In genomic region chr17:8073627-8074485, GRCh38 we compare ENCODE assay signal across 8 cellular contexts. TPM values are rescaled to one million over a fixed set of nuclear protein-coding genes. Genes with fewer than 3 reads are reported as not detected.
DNase-seq lines count a peak whose midpoint lies in the region; ATAC-seq, FAIRE-seq and TF ChIP-seq lines count a peak whose summit lies in the region.

No MANE protein-coding gene starts in this region.

- WGBS in mammary epithelial cell (ENCODE audit: low coverage, missing lambda C conversion rate) = 7% methylated on average over 20 of the region's 28 CpGs

- H3K9me3 Mint-ChIP-seq in WTC11 = no peaks in the 10 kb centered on the region

- TF ChIP-seq CTCF in WTC11 (IDR thresholded peaks at IDR 0.05) (peak; percentile 89), mammary epithelial cell (conservative IDR thresholded peaks at IDR 0.05 in 1 of 2, IDR thresholded peaks at IDR 0.05 in 1 of 2; ENCODE audit: extremely low read depth in 1 of 2, insufficient read depth in 1 of 2, low read depth in 1 of 2, low read length in 2 of 2) (peak; percentile 84 to 95), keratinocyte (optimal IDR thresholded peaks at IDR 0.05 in 1 of 3, IDR thresholded peaks at IDR 0.05 in 1 of 3, conservative IDR thresholded peaks at IDR 0.05 in 1 of 3; ENCODE audit: extremely low read depth in 1 of 3, insufficient read depth in 2 of 3, low read length in 3 of 3) (peak; percentile 96 to 99 (median 98))

- no peak overlapping the region for H3K27ac ChIP-seq in mammary epithelial cell (ENCODE audit: insufficient read depth, low read depth, low read length)
- H3K27ac ChIP-seq in keratinocyte (ENCODE audit: control insufficient read depth, insufficient read depth, low read length) = no peak overlapping the region

- no peaks in the 10 kb centered on the region for H3K9me1 ChIP-seq in keratinocyte (ENCODE audit: control insufficient read depth, extremely low read depth, insufficient read depth, low read length)

- DNase-seq in NCI-H524 (lab: John Stamatoyannopoulos, UW) = peak; percentile 9 to 54
- no peak for DNase-seq in NCI-H524 treated with DMSO at 0.1 percent for 48 hours (lab: John Stamatoyannopoulos, UW)
- peak; percentile 77 for DNase-seq in NCI-H1105 (lab: John Stamatoyannopoulos, UW)
- DNase-seq in WTC11 (ENCODE audit: low spot score) = peak; percentile 92
- DNase-seq in mammary epithelial cell = peak; percentile 62
- no peak for DNase-seq in keratinocyte (ENCODE audit: low read depth, low spot score)
- peak; percentile 87 to 89 for DNase-seq in stimulated activated CD4-positive, alpha-beta T cell treated with anti-CD3 and anti-CD28 coated beads, Interleukin-2, amount 100 ng/mL, for 48 hours

- peaks cover 96% of the 10 kb centered on the region for H3K27me3 Mint-ChIP-seq in WTC11 (ENCODE audit: low read depth)

- no TSS peak for BruUV-seq in mammary epithelial cell (replicated peaks; lab: Mats Ljungman, UMichigan)

- H3K9ac ChIP-seq in mammary epithelial cell (ENCODE audit: insufficient read depth, low read length) (no peak overlapping the region), keratinocyte (ENCODE audit: control insufficient read depth, extremely low read depth, insufficient read depth, low read length) (peak overlapping the region; percentile 60)

- POLR2A ChIA-PET in WTC11 (lab: Charles Lee) = interaction anchor here (0.9 to 1.8 kb wide), 3 partner anchors 11 to 99 kb away, joined by 3 to 4 read pairs (median 3); no protein-coding TSS in a partner anchor

- no peaks in the 10 kb centered on the region for H3K36me3 Mint-ChIP-seq in WTC11

- H4K20me1 ChIP-seq in mammary epithelial cell (ENCODE audit: insufficient read depth, low read length) (no peaks in the 10 kb centered on the region), keratinocyte (ENCODE audit: control insufficient read depth, extremely low read depth, insufficient read depth, low read length) (no peaks in the 10 kb centered on the region)

- H3K36me3 ChIP-seq in mammary epithelial cell (ENCODE audit: insufficient read depth, low read length) = no peaks in the 10 kb centered on the region
- no peaks in the 10 kb centered on the region for H3K36me3 ChIP-seq in keratinocyte (ENCODE audit: control insufficient read depth in 2 of 2, extremely low read depth in 1 of 2, insufficient read depth in 2 of 2, low read length in 2 of 2)

- H3K4me3 Mint-ChIP-seq in WTC11 = peak overlapping the region; percentile 76

- H3K27me3 ChIP-seq in mammary epithelial cell (ENCODE audit: insufficient read depth, low read length) (peaks cover 7% of the 10 kb centered on the region), keratinocyte (ENCODE audit: control insufficient read depth, extremely low read depth, insufficient read depth, low read length) (peaks cover 43% of the 10 kb centered on the region)

- in situ Hi-C loops in mammary epithelial cell (cut with MboI; ENCODE audit: low sequenced_read_pairs in 2 of 2) = loop anchor here (25.0 kb wide), 2 partner anchors 663 to 713 kb away; partner anchors contain the start of genes CCDC42 (in 1 of the 2) and MFSD6L (in 1 of the 2)

- H2AFZ ChIP-seq in mammary epithelial cell (ENCODE audit: low read depth, low read length) = peak overlapping the region; percentile 80
- peak overlapping the region; percentile 95 for H2AFZ ChIP-seq in keratinocyte (ENCODE audit: control insufficient read depth, low read length)

- H3K4me1 Mint-ChIP-seq in WTC11 = peaks cover 23% of the 10 kb centered on the region

- ATAC-seq in WTC11 = peak; percentile 82
- no peak for ATAC-seq in GM18520 (IDR thresholded peaks at IDR 0.05; ENCODE audit: unreplicated experiment)

- H3K27ac Mint-ChIP-seq in WTC11 = no peak overlapping the region

- H3K4me2 ChIP-seq in mammary epithelial cell (ENCODE audit: insufficient read depth, low read depth, low read length) (peak overlapping the region; percentile 79), keratinocyte (ENCODE audit: control insufficient read depth, extremely low read depth, insufficient read depth, low read depth, low read length) (peak overlapping the region; percentile 99)

- no peaks in the 10 kb centered on the region for H3K9me3 ChIP-seq in mammary epithelial cell (replicated peaks; ENCODE audit: insufficient read depth, low read length)
- no peaks in the 10 kb centered on the region for H3K9me3 ChIP-seq in keratinocyte (ENCODE audit: control insufficient read depth, low read depth, low read length)

- no peaks in the 10 kb centered on the region for H3K79me2 ChIP-seq in mammary epithelial cell (ENCODE audit: insufficient read depth, low read length)
- no peaks in the 10 kb centered on the region for H3K79me2 ChIP-seq in keratinocyte (ENCODE audit: control insufficient read depth, insufficient read depth, low read length)

- dilution Hi-C loops in mammary epithelial cell (cut with HindIII; ENCODE audit: low sequenced_read_pairs) = loop anchor here (5.0 kb wide), 1 partner anchor 38 kb away; no protein-coding TSS in a partner anchor
- dilution Hi-C loops in keratinocyte (cut with MboI; ENCODE audit: extremely low pct_ligation_motif_present, low sequenced_read_pairs) = no loop called here

- H3K4me1 ChIP-seq in mammary epithelial cell (ENCODE audit: insufficient read depth, low read length) (peaks cover 15% of the 10 kb centered on the region), keratinocyte (ENCODE audit: control insufficient read depth, extremely low read depth, insufficient read depth, low read length) (peaks cover 11% of the 10 kb centered on the region)

- peak; percentile 85 for FAIRE-seq in keratinocyte (lab: Jason Lieb, UNC)

- H3K4me3 ChIP-seq in mammary epithelial cell (replicated peaks in 1 of 3; ENCODE audit: insufficient read depth in 1 of 3, low read depth in 2 of 3, low read length in 3 of 3) (peak overlapping the region in 2 of 3 experiments; percentile 31 to 41), keratinocyte (ENCODE audit: control insufficient read depth in 2 of 3, extremely low read depth in 1 of 3, insufficient read depth in 2 of 3, low read depth in 1 of 3, low read length in 3 of 3) (peak overlapping the region; percentile 10 to 77 (median 55))

- CTCF ChIA-PET in WTC11 (lab: Charles Lee) = interaction anchor here (0.5 to 13.0 kb wide), 75 partner anchors 10 to 1230 kb away, joined by 3 to 380 read pairs (median 5); partner anchors contain the start of genes ALOX12B, ALOXE3, BORCS6 and CNTROB
- CTCF ChIA-PET in mammary epithelial cell (lab: Charles Lee; ENCODE audit: low non-redundant PET) = interaction anchor here (0.5 to 1.7 kb wide), 13 partner anchors 12 to 361 kb away, joined by 3 to 8 read pairs (median 5); partner anchors contain the start of genes ALOX12B and ALOXE3

- intact Hi-C loops in mammary epithelial cell (cut with micrococcal nuclease) = loop anchor here (5.0 kb wide), 1 partner anchor 148 kb away; no protein-coding TSS in a partner anchor

TF ChIP-seq in WTC11, 78 proteins besides CTCF, POLR2A, EP300 and RAD21 (continues in another document):
- TF ChIP-seq ZNF138 (CRISPR knock-in tag; conservative IDR thresholded peaks at IDR 0.05) = no peak

RNA-seq across cellular contexts. Expression of gene ALOX12B, which starts 13.7 kb away (rescaled TPM):
- 0.72 to 1.8 TPM (median 0.82 TPM) in 3 replicates for total RNA-seq in WTC11 (2021)
- 1 to 10 TPM in 1 of 2 donors, under 1 TPM in 1; 0.33 to 1.2 TPM for total RNA-seq in mammary epithelial cell
- 0.22 TPM for polyA plus RNA-seq in mammary epithelial cell
- 6.0 TPM for polyA minus RNA-seq in mammary epithelial cell
- 0.43 to 0.75 TPM (median 0.47 TPM) in 3 replicates for polyA plus RNA-seq in keratinocyte
- 98.5 TPM for polyA plus RNA-seq in keratinocyte (2011; ENCODE audit: low read depth)
- 0.41 and 0.44 TPM in 2 replicates for polyA plus RNA-seq in keratinocyte (2011; cell fraction: cytosol; rRNA removed)
- 1.9 and 2.0 TPM in 2 replicates for polyA plus RNA-seq in keratinocyte (2011; cell fraction: nucleus; rRNA removed)
- polyA plus RNA-seq in keratinocyte (2012; ENCODE audit: low replicate concordance) = 0.85 and 126 TPM in 2 replicates
- polyA minus RNA-seq in keratinocyte = 0.20 to 2.1 TPM (median 1.4 TPM) in 3 replicates
- not detected for polyA minus RNA-seq in keratinocyte (2011; cell fraction: cytosol; rRNA and poly(A)+ RNA removed)
- polyA minus RNA-seq in keratinocyte (2011; cell fraction: nucleus; rRNA and poly(A)+ RNA removed) = 1.5 and 1.7 TPM in 2 replicates

RNA-seq across cellular contexts. Expression of gene ALOX15B, which starts 35.0 kb away (rescaled TPM):
- 0.22 to 0.87 TPM (median 0.73 TPM) in 3 replicates for total RNA-seq in WTC11 (2021)
- 10 to 100 TPM; 43.5 to 45.3 TPM for total RNA-seq in mammary epithelial cell
- polyA plus RNA-seq in mammary epithelial cell = 83.5 TPM
- 66.6 TPM for polyA minus RNA-seq in mammary epithelial cell
- 29.7 to 56.5 TPM (median 31.9 TPM) in 3 replicates for polyA plus RNA-seq in keratinocyte
- polyA plus RNA-seq in keratinocyte (2011; ENCODE audit: low read depth) = 33.1 TPM
- polyA plus RNA-seq in keratinocyte (2011; cell fraction: cytosol; rRNA removed) = 33.5 and 59.6 TPM in 2 replicates
- 58.5 and 90.2 TPM in 2 replicates for polyA plus RNA-seq in keratinocyte (2011; cell fraction: nucleus; rRNA removed)
- polyA plus RNA-seq in keratinocyte (2012; ENCODE audit: low replicate concordance) = 36.8 and 91.2 TPM in 2 replicates
- polyA minus RNA-seq in keratinocyte = 29.3 to 58.7 TPM (median 57.8 TPM) in 3 replicates
- 41.8 TPM for polyA minus RNA-seq in keratinocyte (2011; cell fraction: cytosol; rRNA and poly(A)+ RNA removed)
- 34.5 and 48.1 TPM in 2 replicates for polyA minus RNA-seq in keratinocyte (2011; cell fraction: nucleus; rRNA and poly(A)+ RNA removed)

RNA-seq across cellular contexts. Expression of gene ALOXE3, which starts 44.5 kb away (rescaled TPM):
- total RNA-seq in WTC11 (2021) (0.48 to 0.81 TPM (median 0.62 TPM) in 3 replicates), mammary epithelial cell (10 to 100 TPM in 1 of 2 donors, 1 to 10 TPM in 1; 3.8 to 27.6 TPM)
- polyA plus RNA-seq in mammary epithelial cell (9.2 TPM), keratinocyte (2.0 to 4.6 TPM (median 2.7 TPM) in 3 replicates)
- polyA minus RNA-seq in mammary epithelial cell (5.9 TPM), keratinocyte (2.1 to 5.5 TPM (median 2.3 TPM) in 3 replicates)
- polyA plus RNA-seq in keratinocyte (2011; ENCODE audit: low read depth) = 19.2 TPM
- polyA plus RNA-seq in keratinocyte (2011; cell fraction: cytosol; rRNA removed) = 2.9 and 3.2 TPM in 2 replicates
- 7.7 and 9.8 TPM in 2 replicates for polyA plus RNA-seq in keratinocyte (2011; cell fraction: nucleus; rRNA removed)
- polyA plus RNA-seq in keratinocyte (2012; ENCODE audit: low replicate concordance) = 4.2 and 50.4 TPM in 2 replicates
- 1.2 TPM for polyA minus RNA-seq in keratinocyte (2011; cell fraction: cytosol; rRNA and poly(A)+ RNA removed)
- polyA minus RNA-seq in keratinocyte (2011; cell fraction: nucleus; rRNA and poly(A)+ RNA removed) = 2.6 and 2.9 TPM in 2 replicates

RNA-seq across cellular contexts. Expression of gene HES7, which starts 50.0 kb away (rescaled TPM):
- 3.1 to 3.9 TPM (median 3.7 TPM) in 3 replicates for total RNA-seq in WTC11 (2021)
- 1 to 10 TPM in 1 of 2 donors, under 1 TPM in 1; 0.33 to 1.9 TPM for total RNA-seq in mammary epithelial cell
- 0.34 TPM for polyA plus RNA-seq in mammary epithelial cell
- polyA minus RNA-seq in mammary epithelial cell = not detected
- polyA plus RNA-seq in keratinocyte = 0.05 to 0.33 TPM (median 0.16 TPM) in 3 replicates
- polyA plus RNA-seq in keratinocyte (2011; ENCODE audit: low read depth) = 0.60 TPM
- 0.97 TPM in 1 of 2 replicates, not detected in the other for polyA plus RNA-seq in keratinocyte (2011; cell fraction: cytosol; rRNA removed)
- 0.42 and 1.5 TPM in 2 replicates for polyA plus RNA-seq in keratinocyte (2011; cell fraction: nucleus; rRNA removed)
- polyA plus RNA-seq in keratinocyte (2012; ENCODE audit: low replicate concordance) = 0.81 and 1.1 TPM in 2 replicates
- polyA minus RNA-seq in keratinocyte = not detected in 3 replicates
- polyA minus RNA-seq in keratinocyte (2011; cell fraction: cytosol; rRNA and poly(A)+ RNA removed) = 4.2 TPM
- 1.1 TPM in 1 of 2 replicates, not detected in the other for polyA minus RNA-seq in keratinocyte (2011; cell fraction: nucleus; rRNA and poly(A)+ RNA removed)

Comparison
In these comparisons a context has a peak if more than half of its experiments do, and no peak if none do; other contexts are left out.
1. DNase-seq: peak in NCI-H524 (2 of 2), NCI-H1105 (single experiment), WTC11 (single experiment), mammary epithelial cell (single experiment) and stimulated activated CD4-positive, alpha-beta T cell treated with anti-CD3 and anti-CD28 coated beads, Interleukin-2, amount 100 ng/mL, for 48 hours (2 of 2); none in NCI-H524 treated with DMSO at 0.1 percent for 48 hours (single experiment) and keratinocyte (single experiment).
2. RNA of gene ALOX15B, which starts 35.0 kb away (total RNA-seq): 43.5 to 45.3 TPM in mammary epithelial cell; 0.22 to 0.87 TPM in WTC11; every median in the first group is over 10 times any median in the second.
3. Peak in every context shown above with its lines, with median percentiles within 50 percentile points of each other: CTCF ChIP-seq.